Comparison of ENCODE assay signal across 34 cellular contexts in genomic region chr10:68502846-68503245, GRCh38.
"Had no signal": no experiment of that assay in that cellular context is flagged by ENCODE, and none has a peak within 500 bp of the region (broad histone marks: within the 10 kb centered on the region; RNA-seq: fewer than 3 reads in every experiment).

No MANE protein-coding gene starts in this region.

- H3K4me3 ChIP-seq: adrenal gland, body of pancreas, breast epithelium had no signal

- H3K27me3 ChIP-seq: adrenal gland, body of pancreas, brain microvascular endothelial cell, breast epithelium had no signal

- H3K4me1 ChIP-seq: adrenal gland, body of pancreas, breast epithelium had no signal

- DNase-seq: activated B cell treated with CpG ODN at 0.5 μM for 24 hours; activated CD4-positive, alpha-beta memory T cell treated with anti-CD3 and anti-CD28 coated beads for 36 hours; activated CD4-positive, alpha-beta T cell treated with anti-CD3 and anti-CD28 coated beads for 4 hours; activated CD4-positive, alpha-beta T cell treated with anti-CD3 and anti-CD28 coated beads, Interleukin-2, amount 10 ng/mL, durations not matched to agents 24 days and 14 days; activated CD4-positive, alpha-beta T cell treated with anti-CD3 and anti-CD28 coated beads, Interleukin-2, amount 50 U/mL, for 1 hour; activated CD4-positive, alpha-beta T cell treated with anti-CD3 and anti-CD28 coated beads, Interleukin-2, amount 50 U/mL, for 4 hours; activated CD4-positive, CD25-positive, alpha-beta regulatory T cell treated with anti-CD3 and anti-CD28 coated beads, Interleukin-2, amount 50 U/mL, for 72 hours; activated CD8-positive, alpha-beta memory T cell treated with anti-CD3 and anti-CD28 coated beads, Interleukin-2, amount 50 U/mL, for 4 hours; activated CD8-positive, alpha-beta T cell treated with anti-CD3 and anti-CD28 coated beads for 36 hours; activated effector memory CD4-positive, alpha-beta T cell treated with anti-CD3 and anti-CD28 coated beads, Interleukin-2, amount 50 U/mL, for 16 hours; activated gamma-delta T cell treated with Interleukin-2 at 50 U/mL for 16 hours; activated naive CD4-positive, alpha-beta T cell; activated naive CD4-positive, alpha-beta T cell treated with anti-CD3 and anti-CD28 coated beads for 36 hours; activated naive CD4-positive, alpha-beta T cell treated with anti-CD3 and anti-CD28 coated beads, Interleukin-2, amount 50 U/mL, for 16 hours; activated naive CD8-positive, alpha-beta T cell treated with anti-CD3 and anti-CD28 coated beads for 36 hours; activated T-cell treated with anti-CD3 and anti-CD28 coated beads for 4 hours; activated T-cell treated with anti-CD3 and anti-CD28 coated beads, Interleukin-2, amount 50 U/mL, for 1 hour; activated T-cell treated with anti-CD3 and anti-CD28 coated beads, Interleukin-2, amount 50 U/mL, for 4 hours; activated T-cell treated with anti-CD3 and anti-CD28 coated beads, Interleukin-2, amount 50 U/mL, for 72 hours; adrenal gland; amniotic stem cell; aorta; body of pancreas; brain microvascular endothelial cell; central memory CD4-positive, alpha-beta T cell; T-helper 1 cell; T-helper 2 cell; T-helper 9 cell had no signal

- ATAC-seq: activated CD8-positive, alpha-beta T cell treated with anti-CD3 and anti-CD28 coated beads for 36 hours; activated naive CD4-positive, alpha-beta T cell treated with anti-CD3 and anti-CD28 coated beads, Interleukin-2, amount 50 U/mL, for 72 hours; activated T-cell treated with anti-CD3 and anti-CD28 coated beads, Interleukin-2, amount 50 U/mL, for 4 hours; activated T-cell treated with anti-CD3 and anti-CD28 coated beads, Interleukin-2, amount 50 U/mL, for 72 hours; activated T-helper 17 cell treated with anti-CD3 and anti-CD28 coated beads, Interleukin-2, amount 50 U/mL, for 72 hours; body of pancreas had no signal

- H3K27ac ChIP-seq: adrenal gland, body of pancreas, brain microvascular endothelial cell, breast epithelium, VCaP had no signal

- H3K9me3 ChIP-seq: adrenal gland, body of pancreas, breast epithelium had no signal

- FAIRE-seq: astrocyte, TTC549 had no signal
